Comparison of ENCODE assay signal across 8 cellular contexts in genomic region chr2:238462782-238463396, GRCh38. TPM values are rescaled to one million over a fixed set of nuclear protein-coding genes. Genes with fewer than 3 reads are reported as not detected.
DNase-seq lines count a peak whose midpoint lies in the region; ATAC-seq and TF ChIP-seq lines count a peak whose summit lies in the region.

No MANE protein-coding gene starts in this region.

- ATAC-seq in HG02870 (IDR thresholded peaks at IDR 0.05; ENCODE audit: unreplicated experiment) = no peak

- no peaks in the 10 kb centered on the region for H3K4me1 Mint-ChIP-seq in activated CD4-positive, alpha-beta T cell treated with anti-CD3 and anti-CD28 coated beads, Interleukin-2, amount 10 ng/mL, durations not matched to agents 24 days and 14 days
- H3K4me1 Mint-ChIP-seq in endodermal cell (peaks cover 1% of the 10 kb centered on the region), neural progenitor cell (no peaks in the 10 kb centered on the region)

- TF ChIP-seq CTCF in PC-9 (conservative IDR thresholded peaks at IDR 0.05) = peak; percentile 93
- peak; percentile 86 for TF ChIP-seq CTCF in endodermal cell (conservative IDR thresholded peaks at IDR 0.05)
- peak; percentile 80 for TF ChIP-seq CTCF in neural progenitor cell (IDR thresholded peaks at IDR 0.05)

- no TSS peak for BruUV-seq in PC-9 (replicated peaks; lab: Mats Ljungman, UMichigan)

- H2AFZ ChIP-seq in PC-9 = no peak overlapping the region
- no peak overlapping the region for H2AFZ ChIP-seq in neural progenitor cell (replicated peaks)

- DNase-seq in activated CD4-positive, alpha-beta T cell treated with anti-CD3 and anti-CD28 coated beads, Interleukin-2, amount 10 ng/mL, durations not matched to agents 24 days and 14 days = peak; percentile 77
- no peak for DNase-seq in activated CD4-positive, alpha-beta T cell treated with anti-CD3 and anti-CD28 coated beads for 4 hours
- DNase-seq in HuH-7.5 (ENCODE audit: low spot score) (peak; percentile 41), PC-9 (peak in 1 of 2 experiments; percentile 52), endodermal cell (no peak), neural progenitor cell (ENCODE audit: low spot score) (peak; percentile 48)
- DNase-seq in NK-92 treated with Interleukin-12 subunit alpha and Interleukin-12 subunit beta, amount 100 ng/mL, for 24 hours (lab: John Stamatoyannopoulos, UW) = no peak

- no peak overlapping the region for H3K9ac ChIP-seq in endodermal cell (ENCODE audit: extremely low read depth, low read length, poor library complexity, severe bottlenecking)
- H3K9ac ChIP-seq in neural progenitor cell = no peak overlapping the region

- H3K36me3 ChIP-seq in PC-9 (ENCODE audit: low read depth) = no peaks in the 10 kb centered on the region
- no peaks in the 10 kb centered on the region for H3K36me3 ChIP-seq in endodermal cell (ENCODE audit: control insufficient read depth, insufficient read depth, low read length)
- no peaks in the 10 kb centered on the region for H3K36me3 ChIP-seq in neural progenitor cell

- H4K20me1 ChIP-seq in PC-9 (ENCODE audit: insufficient read depth) (no peaks in the 10 kb centered on the region), neural progenitor cell (ENCODE audit: low read depth) (no peaks in the 10 kb centered on the region)

- no peaks in the 10 kb centered on the region for H3K9me2 ChIP-seq in PC-9 (ENCODE audit: insufficient read depth)

- H3F3A ChIP-seq in PC-9 (ENCODE audit: insufficient read depth, low read depth) (no peaks in the 10 kb centered on the region), neural progenitor cell (ENCODE audit: low read depth) (no peaks in the 10 kb centered on the region)

- intact Hi-C loops in activated CD4-positive, alpha-beta T cell treated with anti-CD3 and anti-CD28 coated beads, Interleukin-2, amount 10 ng/mL, durations not matched to agents 24 days and 14 days (cut with micrococcal nuclease) = loop anchor here (1.0 kb wide), 2 partner anchors 93 to 106 kb away; no protein-coding TSS in a partner anchor
- intact Hi-C loops in PC-9 (cut with micrococcal nuclease; ENCODE audit: unreplicated experiment) = loop anchor here (2.0 kb wide), 1 partner anchor 92 kb away; no protein-coding TSS in a partner anchor

- H3K36me3 Mint-ChIP-seq in activated CD4-positive, alpha-beta T cell treated with anti-CD3 and anti-CD28 coated beads, Interleukin-2, amount 10 ng/mL, durations not matched to agents 24 days and 14 days (ENCODE audit: low read depth) = no peaks in the 10 kb centered on the region
- no peaks in the 10 kb centered on the region for H3K36me3 Mint-ChIP-seq in endodermal cell (ENCODE audit: low read depth)
- H3K36me3 Mint-ChIP-seq in neural progenitor cell = no peaks in the 10 kb centered on the region

- H3K9me3 ChIP-seq in PC-9 (ENCODE audit: insufficient read depth, low read depth) (no peaks in the 10 kb centered on the region), endodermal cell (ENCODE audit: control insufficient read depth, low read length) (no peaks in the 10 kb centered on the region), neural progenitor cell (ENCODE audit: low read depth) (no peaks in the 10 kb centered on the region)

- H3K79me2 ChIP-seq in PC-9 (ENCODE audit: low read depth) (no peaks in the 10 kb centered on the region), neural progenitor cell (ENCODE audit: low read depth) (no peaks in the 10 kb centered on the region)

- H3K27ac Mint-ChIP-seq in activated CD4-positive, alpha-beta T cell treated with anti-CD3 and anti-CD28 coated beads, Interleukin-2, amount 10 ng/mL, durations not matched to agents 24 days and 14 days = no peak overlapping the region
- no peak overlapping the region for H3K27ac Mint-ChIP-seq in endodermal cell
- no peak overlapping the region for H3K27ac Mint-ChIP-seq in neural progenitor cell

- H3K9me3 Mint-ChIP-seq in activated CD4-positive, alpha-beta T cell treated with anti-CD3 and anti-CD28 coated beads, Interleukin-2, amount 10 ng/mL, durations not matched to agents 24 days and 14 days = no peaks in the 10 kb centered on the region
- H3K9me3 Mint-ChIP-seq in endodermal cell (no peaks in the 10 kb centered on the region), neural progenitor cell (peaks cover 2% of the 10 kb centered on the region)

- 82% methylated on average over 1 of the region's 2 CpGs; no CpG with 5 or more reads in 1 of the 2 experiments for WGBS in endodermal cell (ENCODE audit: insufficient coverage in 1 of 2, insufficient read length in 1 of 2), 2 experiments

- H3K27me3 ChIP-seq in PC-9 (ENCODE audit: insufficient read depth, low read depth) (peaks cover 30% of the 10 kb centered on the region), endodermal cell (ENCODE audit: control insufficient read depth, insufficient read depth, low read length, poor library complexity, severe bottlenecking) (no peaks in the 10 kb centered on the region), neural progenitor cell (no peaks in the 10 kb centered on the region)

- no peak overlapping the region for H3K4me2 ChIP-seq in PC-9
- H3K4me2 ChIP-seq in neural progenitor cell = no peak overlapping the region

- H3K4me3 Mint-ChIP-seq in activated CD4-positive, alpha-beta T cell treated with anti-CD3 and anti-CD28 coated beads, Interleukin-2, amount 10 ng/mL, durations not matched to agents 24 days and 14 days = no peak overlapping the region
- H3K4me3 Mint-ChIP-seq in endodermal cell (no peak overlapping the region), neural progenitor cell (no peak overlapping the region)

- no peak overlapping the region for H3K27ac ChIP-seq in PC-9
- H3K27ac ChIP-seq in endodermal cell (ENCODE audit: low read depth, low read length) = no peak overlapping the region
- H3K27ac ChIP-seq in neural progenitor cell = no peak overlapping the region

- no peaks in the 10 kb centered on the region for H3K4me1 ChIP-seq in PC-9 (replicated peaks; ENCODE audit: insufficient read depth)
- no peaks in the 10 kb centered on the region for H3K4me1 ChIP-seq in endodermal cell (ENCODE audit: control insufficient read depth, insufficient read depth, low read length)
- H3K4me1 ChIP-seq in neural progenitor cell = no peaks in the 10 kb centered on the region

- no peaks in the 10 kb centered on the region for H3K27me3 Mint-ChIP-seq in activated CD4-positive, alpha-beta T cell treated with anti-CD3 and anti-CD28 coated beads, Interleukin-2, amount 10 ng/mL, durations not matched to agents 24 days and 14 days
- H3K27me3 Mint-ChIP-seq in endodermal cell (ENCODE audit: insufficient read depth) (no peaks in the 10 kb centered on the region), neural progenitor cell (ENCODE audit: insufficient read depth, low read depth) (peaks cover 5% of the 10 kb centered on the region)

- H3K4me3 ChIP-seq in PC-9 (no peak overlapping the region), endodermal cell (ENCODE audit: low read length) (no peak overlapping the region), neural progenitor cell (no peak overlapping the region)

- POLR2A ChIA-PET in PC-9 (lab: Charles Lee; ENCODE audit: unreplicated experiment) = no interaction called here

- CTCF ChIA-PET in PC-9 (lab: Charles Lee) = no interaction called here

RNA-seq across cellular contexts. Expression of gene ASB1, which starts 36.2 kb away (rescaled TPM):
- 33.9 and 34.8 TPM in 2 replicates for total RNA-seq in activated CD4-positive, alpha-beta T cell treated with anti-CD3 and anti-CD28 coated beads, Interleukin-2, amount 10 ng/mL, durations not matched to agents 24 days and 14 days
- total RNA-seq in PC-9 (2021) = 56.7 and 64.6 TPM in 2 replicates
- 10 to 100 TPM; 39.0 to 39.6 TPM for total RNA-seq in endodermal cell
- 23.2 TPM for polyA plus RNA-seq in endodermal cell (2013, experiment 1 of 2)
- 22.2 TPM for polyA plus RNA-seq in endodermal cell (2013, experiment 2 of 2)
- 22.1 and 29.2 TPM in 2 replicates for total RNA-seq in neural progenitor cell (ENCODE audit: low replicate concordance)

Comparison
In these comparisons a context has a peak if more than half of its experiments do, and no peak if none do; other contexts are left out.
1. DNase-seq: peak in activated CD4-positive, alpha-beta T cell treated with anti-CD3 and anti-CD28 coated beads, Interleukin-2, amount 10 ng/mL, durations not matched to agents 24 days and 14 days (single experiment), HuH-7.5 (single experiment) and neural progenitor cell (single experiment); none in activated CD4-positive, alpha-beta T cell treated with anti-CD3 and anti-CD28 coated beads for 4 hours (0 of 2), endodermal cell (single experiment) and NK-92 treated with Interleukin-12 subunit alpha and Interleukin-12 subunit beta, amount 100 ng/mL, for 24 hours (single experiment).
2. Peak in every context shown above with its lines, with median percentiles within 50 percentile points of each other: CTCF ChIP-seq.